Comparison of ENCODE assay signal across 19 cellular contexts in the genomic region with DNA sequence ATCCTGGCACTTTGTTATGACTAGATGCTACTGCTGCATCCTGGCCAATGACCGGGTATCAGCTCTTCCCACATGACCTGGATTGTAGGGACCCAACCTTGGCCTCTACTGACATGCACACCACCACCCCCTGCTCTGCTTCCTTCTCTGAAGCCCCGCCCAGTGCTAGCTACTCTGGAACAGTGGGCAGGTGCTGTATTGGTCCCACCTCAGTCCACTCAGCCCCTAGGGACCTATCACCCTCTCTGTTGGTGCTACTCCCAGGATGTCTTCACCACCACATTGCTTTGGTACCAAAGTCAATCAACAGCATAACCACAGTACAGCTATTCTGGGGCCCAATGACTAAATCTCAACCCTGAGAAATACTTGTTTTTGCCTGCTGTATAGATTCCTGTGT.
"Had no signal": no experiment of that assay in that cellular context is flagged by ENCODE, and none has a peak within 500 bp of the region (broad histone marks: within the 10 kb centered on the region; RNA-seq: fewer than 3 reads in every experiment).

No MANE protein-coding gene starts in this region.

- H3K36me3 ChIP-seq: heart right ventricle, suprapubic skin, thyroid gland, uterus had no signal

- H3K27me3 Mint-ChIP-seq: type B pancreatic cell had no signal

- H3K27me3 ChIP-seq: heart right ventricle, suprapubic skin, thyroid gland, uterus had no signal

- H3K27ac ChIP-seq: coronary artery, heart right ventricle, skin epidermis, suprapubic skin, thyroid gland had no signal

- H3K9me3 ChIP-seq: heart right ventricle, suprapubic skin, thyroid gland, uterus had no signal

- H3K4me3 ChIP-seq: coronary artery, heart right ventricle, skin epidermis, suprapubic skin, thyroid gland, uterus had no signal

- H3K9me3 Mint-ChIP-seq: endodermal cell; naive thymus-derived CD4-positive, alpha-beta T cell; nephron progenitor cell; type B pancreatic cell had no signal

- H3K4me1 ChIP-seq: suprapubic skin, thyroid gland had no signal

- H3K27ac Mint-ChIP-seq: endodermal cell; naive thymus-derived CD4-positive, alpha-beta T cell; type B pancreatic cell had no signal

- DNase-seq: effector CD4-positive, alpha-beta T cell; endodermal cell; erythroblast; heart right ventricle; hypothalamus; kidney glomerular epithelial cell; naive thymus-derived CD4-positive, alpha-beta T cell; nephron progenitor cell; posterior cingulate gyrus; stimulated activated CD4-positive, alpha-beta T cell treated with anti-CD3 and anti-CD28 coated beads, Interleukin-2, amount 100 ng/mL, for 24 hours; stimulated activated CD4-positive, alpha-beta T cell treated with anti-CD3 and anti-CD28 coated beads, Interleukin-4, amount 100 ng/mL, for 4 hours; stimulated activated naive CD4-positive, alpha-beta T cell; thyroid gland; uterus had no signal

- H3K36me3 Mint-ChIP-seq: naive thymus-derived CD4-positive, alpha-beta T cell; type B pancreatic cell had no signal

- H3K4me3 Mint-ChIP-seq: endodermal cell; naive thymus-derived CD4-positive, alpha-beta T cell; nephron progenitor cell; type B pancreatic cell had no signal

- ATAC-seq: heart right ventricle; naive thymus-derived CD4-positive, alpha-beta T cell; sciatic nerve had no signal
